In the genomic region with DNA sequence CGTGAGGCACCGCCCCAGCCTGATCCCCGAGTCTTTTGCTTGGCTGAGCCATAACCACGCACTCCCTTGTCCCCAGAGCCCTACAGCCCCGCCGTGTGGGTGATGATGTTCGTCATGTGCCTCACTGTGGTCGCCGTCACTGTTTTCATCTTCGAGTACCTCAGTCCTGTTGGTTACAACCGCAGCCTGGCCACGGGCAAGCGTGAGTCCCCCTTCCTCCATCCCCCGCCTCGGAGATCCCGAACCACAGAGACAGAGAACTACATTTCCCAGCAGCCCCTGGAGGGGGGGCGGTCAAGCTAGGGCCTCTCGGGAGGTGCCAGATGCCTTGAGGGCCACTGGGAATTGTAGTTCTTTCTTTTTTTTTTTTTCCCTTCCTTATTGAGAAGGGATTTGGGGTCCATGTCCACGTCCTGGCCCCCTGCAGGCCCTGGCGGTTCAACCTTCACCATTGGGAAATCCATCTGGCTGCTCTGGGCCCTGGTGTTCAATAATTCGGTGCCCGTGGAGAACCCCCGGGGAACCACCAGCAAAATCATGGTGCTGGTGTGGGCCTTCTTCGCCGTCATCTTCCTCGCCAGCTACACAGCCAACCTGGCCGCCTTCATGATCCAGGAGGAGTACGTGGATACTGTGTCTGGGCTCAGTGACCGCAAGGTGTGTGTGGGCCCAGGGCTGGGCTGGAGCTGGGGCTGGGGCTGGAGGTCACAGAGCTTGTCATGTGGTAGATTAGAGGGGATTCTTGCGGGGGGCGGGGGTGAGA, we compare ENCODE assay signal across 8 cellular contexts. TPM values are rescaled to one million over a fixed set of nuclear protein-coding genes. Genes with fewer than 3 reads are reported as not detected.
DNase-seq lines count a peak whose midpoint lies in the region; ATAC-seq lines count a peak whose summit lies in the region.

No MANE protein-coding gene starts in this region.

- H3K4me3 Mint-ChIP-seq in dendritic cell treated with granulocyte-macrophage colony-stimulating factor and Interleukin-4, amounts not matched to agents 40 ng/mL and 50 ng/mL, for 4 days, result peak overlapping the region; percentile 66

- peaks cover 19% of the 10 kb centered on the region for H3K27me3 Mint-ChIP-seq in dendritic cell treated with granulocyte-macrophage colony-stimulating factor and Interleukin-4, amounts not matched to agents 40 ng/mL and 50 ng/mL, for 4 days

- H3K27ac Mint-ChIP-seq in dendritic cell treated with granulocyte-macrophage colony-stimulating factor and Interleukin-4, amounts not matched to agents 40 ng/mL and 50 ng/mL, for 4 days, result peak overlapping the region; percentile 70

- peak; percentile 66 for ATAC-seq in HG03571 (IDR thresholded peaks at IDR 0.05; ENCODE audit: unreplicated experiment)
- ATAC-seq in activated CD4-positive, CD25-positive, alpha-beta regulatory T cell treated with anti-CD3 and anti-CD28 coated beads, Interleukin-2, amount 50 U/mL, for 24 hours, result peak; percentile 78 to 87

- H3K4me1 Mint-ChIP-seq in dendritic cell treated with granulocyte-macrophage colony-stimulating factor and Interleukin-4, amounts not matched to agents 40 ng/mL and 50 ng/mL, for 4 days (ENCODE audit: low read depth), result peaks cover 43% of the 10 kb centered on the region

- H3K9me3 Mint-ChIP-seq in dendritic cell treated with granulocyte-macrophage colony-stimulating factor and Interleukin-4, amounts not matched to agents 40 ng/mL and 50 ng/mL, for 4 days, result no peaks in the 10 kb centered on the region

- intact Hi-C loops in dendritic cell treated with granulocyte-macrophage colony-stimulating factor and Interleukin-4, amounts not matched to agents 40 ng/mL and 50 ng/mL, for 4 days (cut with micrococcal nuclease), result no loop called here

- H3K36me3 Mint-ChIP-seq in dendritic cell treated with granulocyte-macrophage colony-stimulating factor and Interleukin-4, amounts not matched to agents 40 ng/mL and 50 ng/mL, for 4 days (ENCODE audit: low read depth), result no peaks in the 10 kb centered on the region

- DNase-seq in DMS53 (lab: John Stamatoyannopoulos, UW), result peak; percentile 65
- DNase-seq in DMS53 treated with DMSO at 0.1 percent for 48 hours (lab: John Stamatoyannopoulos, UW; ENCODE audit: unreplicated experiment), result no peak
- peak; percentile 12 for DNase-seq in occipital lobe (lab: John Stamatoyannopoulos, UW)
- no peak for DNase-seq in DMS153 treated with DMSO at 0.1 percent for 48 hours (lab: John Stamatoyannopoulos, UW; ENCODE audit: unreplicated experiment)
- DNase-seq in NOMO-1 (lab: John Stamatoyannopoulos, UW; ENCODE audit: unreplicated experiment in 2 of 2), result no peak

RNA-seq across cellular contexts. Expression of gene GRIN2D, which starts 25.9 kb away (rescaled TPM):
- total RNA-seq in occipital lobe, result 2.5 TPM

RNA-seq across cellular contexts. Expression of gene GRWD1, which starts 26.4 kb away (rescaled TPM):
- total RNA-seq in occipital lobe, result 9.7 TPM

RNA-seq across cellular contexts. Expression of gene KDELR1, which starts 28.0 kb away (rescaled TPM):
- 21.8 TPM for total RNA-seq in occipital lobe

RNA-seq across cellular contexts. Expression of gene KCNJ14, which starts 36.0 kb away (rescaled TPM):
- 0.47 TPM for total RNA-seq in occipital lobe

RNA-seq across cellular contexts. Expression of gene CYTH2, which starts 49.8 kb away (rescaled TPM):
- 71.0 TPM for total RNA-seq in occipital lobe

Comparison
In these comparisons a context has a peak if more than half of its experiments do, and no peak if none do; other contexts are left out.
1. DNase-seq: peak in DMS53 (single experiment) and occipital lobe (single experiment); none in DMS53 treated with DMSO at 0.1 percent for 48 hours (single experiment), DMS153 treated with DMSO at 0.1 percent for 48 hours (single experiment) and NOMO-1 (0 of 2).